In genomic region chr1:203173566-203173965, GRCh38 we compare ENCODE assay signal across 8 cellular contexts. TPM values are rescaled to one million over a fixed set of nuclear protein-coding genes. Genes with fewer than 3 reads are reported as not detected.
DNase-seq lines count a peak whose midpoint lies in the region; ATAC-seq and TF ChIP-seq lines count a peak whose summit lies in the region.
"Had no signal": no experiment of that assay in that cellular context is flagged by ENCODE, and none has a peak within 500 bp of the region (broad histone marks: within the 10 kb centered on the region; RNA-seq: fewer than 3 reads in every experiment).

No MANE protein-coding gene starts in this region.

- peaks cover 17% of the 10 kb centered on the region for H3F3A ChIP-seq in neural progenitor cell (ENCODE audit: low read depth)
- H3F3A ChIP-seq in smooth muscle cell (ENCODE audit: low read depth), result peaks cover 10% of the 10 kb centered on the region

- H3K4me1 ChIP-seq in HEK293 (ENCODE audit: control insufficient read depth, insufficient read depth, low read length) (no peaks in the 10 kb centered on the region; the same call in 1 of the 2 replicates), neural progenitor cell (peaks cover 22% of the 10 kb centered on the region), upper lobe of right lung (peaks cover 12% of the 10 kb centered on the region), smooth muscle cell (ENCODE audit: low read depth) (peaks cover 19% of the 10 kb centered on the region), HAP-1 (no peaks in the 10 kb centered on the region)

- in situ Hi-C loops in HAP-1 (cut with MboI; ENCODE audit: low sequenced_read_pairs), result no loop called here

- H3K4me3 ChIP-seq in HEK293 (ENCODE audit: low read depth, low read length) (no peak overlapping the region), neural progenitor cell (no peak overlapping the region), upper lobe of right lung (no peak overlapping the region), smooth muscle cell (no peak overlapping the region), HAP-1 (no peak overlapping the region)

- peak; percentile 71 for ATAC-seq in GM18870 (IDR thresholded peaks at IDR 0.05; ENCODE audit: unreplicated experiment)
- no peak for ATAC-seq in upper lobe of right lung

- H2AFZ ChIP-seq in neural progenitor cell (replicated peaks) (no peak overlapping the region), smooth muscle cell (ENCODE audit: low read depth) (no peak overlapping the region)

- DNase-seq in M059J (ENCODE audit: low read depth), result peak; percentile 26
- DNase-seq in neural progenitor cell (ENCODE audit: low spot score), result no peak
- DNase-seq in upper lobe of right lung, result no peak
- DNase-seq in smooth muscle cell (lab: John Stamatoyannopoulos, UW; ENCODE audit: unreplicated experiment), result no peak
- DNase-seq in HAP-1 (ENCODE audit: low spot score in 2 of 2), result no peak
- DNase-seq: effector memory CD4-positive, alpha-beta T cell had no signal

- peaks cover 43% of the 10 kb centered on the region for H3K4me1 Mint-ChIP-seq in neural progenitor cell

- H3K9me3 ChIP-seq in HEK293 (ENCODE audit: control insufficient read depth, insufficient read depth, low read depth, low read length) (no peaks in the 10 kb centered on the region), neural progenitor cell (ENCODE audit: low read depth) (no peaks in the 10 kb centered on the region), upper lobe of right lung (no peaks in the 10 kb centered on the region), smooth muscle cell (replicated peaks; ENCODE audit: low read depth) (no peaks in the 10 kb centered on the region), HAP-1 (no peaks in the 10 kb centered on the region)

- H3K4me2 ChIP-seq in neural progenitor cell (no peak overlapping the region), smooth muscle cell (no peak overlapping the region)

- no peak overlapping the region for H3K4me3 Mint-ChIP-seq in neural progenitor cell

- CTCF ChIA-PET in HEK293 (lab: Yijun Ruan, JAX), result interaction anchor here (0.6 to 7.5 kb wide), 24 partner anchors 9 to 206 kb away, joined by 3 to 113 read pairs (median 8); partner anchors contain the start of gene ADORA1

- intact Hi-C loops in upper lobe of right lung (cut with DNase I), result no loop called here

- H3K27ac Mint-ChIP-seq in neural progenitor cell, result peak overlapping the region; percentile 74

- H3K27ac ChIP-seq in HEK293 (ENCODE audit: extremely low read depth, low read depth, low read length) (no peak overlapping the region; the same call in 1 of the 2 replicates), neural progenitor cell (no peak overlapping the region), upper lobe of right lung (no peak overlapping the region), smooth muscle cell (ENCODE audit: low read depth) (no peak overlapping the region)

- H3K27me3 ChIP-seq in neural progenitor cell (no peaks in the 10 kb centered on the region), upper lobe of right lung (no peaks in the 10 kb centered on the region), smooth muscle cell (ENCODE audit: low read depth) (no peaks in the 10 kb centered on the region), HAP-1 (ENCODE audit: low read depth) (no peaks in the 10 kb centered on the region)

- TF ChIP-seq CTCF in HEK293 (tag by site-specific recombination; IDR thresholded peaks at IDR 0.05), result no peak
- no peak for TF ChIP-seq CTCF in neural progenitor cell (IDR thresholded peaks at IDR 0.05)
- no peak for TF ChIP-seq CTCF in upper lobe of right lung (IDR thresholded peaks at IDR 0.05)
- TF ChIP-seq CTCF in smooth muscle cell (IDR thresholded peaks at IDR 0.05; ENCODE audit: borderline replicate concordance, insufficient read depth, poor library complexity, severe bottlenecking), result no peak

- H3K9ac ChIP-seq in neural progenitor cell (no peak overlapping the region), smooth muscle cell (ENCODE audit: low read depth) (no peak overlapping the region)

- H3K79me2 ChIP-seq in neural progenitor cell (ENCODE audit: low read depth) (no peaks in the 10 kb centered on the region), smooth muscle cell (ENCODE audit: low read depth) (no peaks in the 10 kb centered on the region)

- no peaks in the 10 kb centered on the region for H3K9me3 Mint-ChIP-seq in neural progenitor cell

- peaks cover 2% of the 10 kb centered on the region for H3K36me3 Mint-ChIP-seq in neural progenitor cell

- POLR2A ChIA-PET in HEK293 (lab: Yijun Ruan, JAX), result interaction anchor here (0.9 to 1.0 kb wide), 2 partner anchors 20 to 45 kb away, joined by 3 to 4 read pairs; no protein-coding TSS in a partner anchor

- H3K36me3 ChIP-seq in HEK293 (ENCODE audit: control insufficient read depth in 2 of 2, insufficient read depth in 1 of 2, low read length in 2 of 2) (no peaks in the 10 kb centered on the region), neural progenitor cell (no peaks in the 10 kb centered on the region), upper lobe of right lung (no peaks in the 10 kb centered on the region), smooth muscle cell (ENCODE audit: low read depth) (no peaks in the 10 kb centered on the region), HAP-1 (replicated peaks) (no peaks in the 10 kb centered on the region)

- WGBS in smooth muscle cell (ENCODE audit: low lambda C conversion rate), result 58% methylated on average over 5 of the region's 5 CpGs

- H3K27me3 Mint-ChIP-seq in neural progenitor cell (ENCODE audit: insufficient read depth, low read depth), result peaks cover 8% of the 10 kb centered on the region

- H4K20me1 ChIP-seq in neural progenitor cell (ENCODE audit: low read depth) (no peaks in the 10 kb centered on the region), smooth muscle cell (ENCODE audit: low read depth) (no peaks in the 10 kb centered on the region)

TF ChIP-seq in HEK293, 187 proteins besides CTCF, POLR2A, EP300 and RAD21 (continues in another document):
- no peak for TF ChIP-seq ZNF112 (tag by site-specific recombination; IDR thresholded peaks at IDR 0.05)
- no peak for TF ChIP-seq ZBTB48 (tag by site-specific recombination; IDR thresholded peaks at IDR 0.05)
- TF ChIP-seq PRDM2 (tag by site-specific recombination; IDR thresholded peaks at IDR 0.05; ENCODE audit: borderline replicate concordance), result no peak
- TF ChIP-seq ZNF701 (tag by site-specific recombination; IDR thresholded peaks at IDR 0.05), result no peak
- TF ChIP-seq ZNF184 (tag by site-specific recombination; IDR thresholded peaks at IDR 0.05), result 0 out of 2 replicates have a peak, but pooled peaks have one; percentile 12
- TF ChIP-seq ZNF223 (tag by site-specific recombination; IDR thresholded peaks at IDR 0.05), result no peak

RNA-seq across cellular contexts. Expression of gene MYBPH, which starts 2.1 kb away (rescaled TPM):
- not detected in 2 replicates for total RNA-seq in M059J (2014; rRNA removed; shearing (Covaris generic))
- not detected in 2 replicates for total RNA-seq in neural progenitor cell (ENCODE audit: low replicate concordance)
- total RNA-seq in upper lobe of right lung, result not detected
- 0.67 TPM in 1 of 2 replicates, not detected in the other for total RNA-seq in smooth muscle cell
- polyA plus RNA-seq in smooth muscle cell, result 0.51 and 1.7 TPM in 2 replicates

RNA-seq across cellular contexts. Expression of gene CHI3L1, which starts 12.9 kb away (rescaled TPM):
- not detected in 2 replicates for total RNA-seq in M059J (2014; rRNA removed; shearing (Covaris generic))
- total RNA-seq in neural progenitor cell (ENCODE audit: low replicate concordance) (0.95 and 1.7 TPM in 2 replicates), upper lobe of right lung (85.1 TPM), smooth muscle cell (45.4 TPM in 2 replicates)
- polyA plus RNA-seq in smooth muscle cell, result 53.6 and 74.7 TPM in 2 replicates

RNA-seq across cellular contexts. Expression of gene ADORA1, which starts 46.0 kb away (rescaled TPM):
- total RNA-seq in M059J (2014; rRNA removed; shearing (Covaris generic)), result 1.6 and 5.6 TPM in 2 replicates
- total RNA-seq in neural progenitor cell (ENCODE audit: low replicate concordance) (1.1 and 3.2 TPM in 2 replicates), upper lobe of right lung (4.1 TPM), smooth muscle cell (7.7 and 16.0 TPM in 2 replicates)
- polyA plus RNA-seq in smooth muscle cell, result 18.0 and 18.5 TPM in 2 replicates

RNA-seq across cellular contexts. Expression of gene CHIT1, which starts 55.9 kb away (rescaled TPM):
- not detected in 2 replicates for total RNA-seq in M059J (2014; rRNA removed; shearing (Covaris generic))
- 0.03 and 0.11 TPM in 2 replicates for total RNA-seq in neural progenitor cell (ENCODE audit: low replicate concordance)
- 751 TPM for total RNA-seq in upper lobe of right lung
- total RNA-seq in smooth muscle cell, result 0.04 TPM in 1 of 2 replicates, not detected in the other
- polyA plus RNA-seq in smooth muscle cell, result not detected in 2 replicates

Comparison
In these comparisons a context has a peak if more than half of its experiments do, and no peak if none do; other contexts are left out.
1. RNA of gene CHI3L1, which starts 12.9 kb away (total RNA-seq): 85.1 TPM in upper lobe of right lung (single experiment) and 45.4 TPM in smooth muscle cell; 0.95 to 1.7 TPM in neural progenitor cell and not detected in M059J; every median in the first group is over 10 times any median in the second.